10 cellular contexts compared by ENCODE assay signal in the genomic region with DNA sequence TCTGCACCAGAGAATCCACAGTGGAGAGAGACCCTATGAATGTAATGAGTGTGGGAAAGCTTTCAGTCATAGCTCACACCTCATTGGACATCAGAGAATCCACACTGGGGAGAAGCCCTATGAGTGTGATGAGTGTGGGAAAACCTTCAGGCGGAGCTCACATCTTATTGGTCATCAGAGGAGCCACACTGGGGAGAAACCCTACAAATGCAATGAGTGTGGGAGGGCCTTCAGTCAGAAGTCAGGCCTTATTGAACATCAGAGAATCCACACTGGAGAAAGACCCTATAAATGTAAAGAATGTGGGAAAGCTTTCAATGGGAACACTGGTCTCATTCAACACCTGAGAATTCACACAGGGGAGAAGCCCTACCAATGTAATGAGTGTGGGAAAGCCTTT.
"Had no signal": no experiment of that assay in that cellular context is flagged by ENCODE, and none has a peak within 500 bp of the region (broad histone marks: within the 10 kb centered on the region; RNA-seq: fewer than 3 reads in every experiment).

No MANE protein-coding gene starts in this region.

- DNase-seq: GM23248, GOT3, H7, HFFc6, Kasumi-1, KG1 had no signal

- H3K9ac ChIP-seq: GM23248 had no signal

- FAIRE-seq: HTR-8/SVneo had no signal

- H3K4me3 ChIP-seq: GM23248, HAP-1 had no signal

- H3K9me3 ChIP-seq: HAP-1 had no signal

- H3K4me1 ChIP-seq: HAP-1 had no signal

- ATAC-seq: HCT116 had no signal

- H2AFZ ChIP-seq: GM23248 had no signal

- H3K27ac ChIP-seq: GM23248, HL-60 had no signal
